11 cellular contexts compared by ENCODE assay signal in the genomic region with DNA sequence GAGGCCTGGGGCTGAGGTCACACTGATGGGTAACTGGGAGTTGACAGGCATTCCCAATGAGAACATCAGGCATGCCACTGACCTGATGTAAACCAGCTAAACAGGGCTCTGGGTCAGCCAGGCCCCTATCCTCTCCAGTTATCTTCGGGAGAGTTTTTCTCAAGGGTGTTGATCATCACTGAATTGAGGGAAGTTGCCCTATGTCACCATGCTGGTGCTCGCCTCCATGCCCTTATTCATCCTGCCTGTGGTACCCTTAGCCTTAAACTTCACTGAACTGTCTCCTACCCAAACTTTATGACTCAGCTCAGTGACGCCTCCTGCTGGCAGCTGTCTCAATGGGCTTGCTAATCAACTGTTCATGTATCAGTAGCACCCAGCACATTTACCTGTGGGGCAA.
DNase-seq lines count a peak whose midpoint lies in the region; ATAC-seq and TF ChIP-seq lines count a peak whose summit lies in the region.
"Had no signal": no experiment of that assay in that cellular context is flagged by ENCODE, and none has a peak within 500 bp of the region (broad histone marks: within the 10 kb centered on the region; RNA-seq: fewer than 3 reads in every experiment).

No MANE protein-coding gene starts in this region.

- TF ChIP-seq CTCF in left ventricle myocardium inferior (IDR thresholded peaks at IDR 0.05; ENCODE audit: borderline replicate concordance) = peak; percentile 47

- H3K36me3 ChIP-seq in left ventricle myocardium inferior = no peaks in the 10 kb centered on the region
- H3K36me3 ChIP-seq: tibial nerve had no signal

- H3K9me3 Mint-ChIP-seq in activated T-cell treated with anti-CD3 and anti-CD28 coated beads, Interleukin-2, amount 50 U/mL, for 24 hours = peaks cover 1% of the 10 kb centered on the region
- no peaks in the 10 kb centered on the region for H3K9me3 Mint-ChIP-seq in stimulated activated effector memory CD8-positive, alpha-beta T cell treated with anti-CD3 and anti-CD28 coated beads, Interleukin-12 subunit alpha, Interleukin-12 subunit beta, amount 100 ng/mL, for 72 hours

- H3K27ac ChIP-seq in left ventricle myocardium inferior (replicated peaks) = no peak overlapping the region
- H3K27ac ChIP-seq: tibial nerve had no signal

- in situ Hi-C loops in SK-MEL-5 (cut with HindIII; ENCODE audit: low pct_unique_long_range_greater_than_20kb, low sequenced_read_pairs) = no loop called here

- no peak overlapping the region for H3K27ac Mint-ChIP-seq in activated T-cell treated with anti-CD3 and anti-CD28 coated beads, Interleukin-2, amount 50 U/mL, for 24 hours
- H3K27ac Mint-ChIP-seq in stimulated activated effector memory CD8-positive, alpha-beta T cell treated with anti-CD3 and anti-CD28 coated beads, Interleukin-12 subunit alpha, Interleukin-12 subunit beta, amount 100 ng/mL, for 72 hours = no peak overlapping the region

- H3K4me3 ChIP-seq in left ventricle myocardium inferior = no peak overlapping the region
- H3K4me3 ChIP-seq: tibial nerve had no signal

- no peaks in the 10 kb centered on the region for H3K36me3 Mint-ChIP-seq in activated T-cell treated with anti-CD3 and anti-CD28 coated beads, Interleukin-2, amount 50 U/mL, for 24 hours (ENCODE audit: low read depth)
- H3K36me3 Mint-ChIP-seq in stimulated activated effector memory CD8-positive, alpha-beta T cell treated with anti-CD3 and anti-CD28 coated beads, Interleukin-12 subunit alpha, Interleukin-12 subunit beta, amount 100 ng/mL, for 72 hours = no peaks in the 10 kb centered on the region

- intact Hi-C loops in left ventricle myocardium inferior (cut with micrococcal nuclease) = no loop called here

- peaks cover 18% of the 10 kb centered on the region for H3K27me3 Mint-ChIP-seq in activated T-cell treated with anti-CD3 and anti-CD28 coated beads, Interleukin-2, amount 50 U/mL, for 24 hours

- H3K4me1 ChIP-seq in left ventricle myocardium inferior = peaks cover 3% of the 10 kb centered on the region
- H3K4me1 ChIP-seq: tibial nerve had no signal

- no peaks in the 10 kb centered on the region for H3K27me3 ChIP-seq in left ventricle myocardium inferior (ENCODE audit: low read depth)
- H3K27me3 ChIP-seq: tibial nerve had no signal

- ATAC-seq in stimulated activated effector memory CD8-positive, alpha-beta T cell treated with anti-CD3 and anti-CD28 coated beads, Interleukin-12 subunit alpha, Interleukin-12 subunit beta, amount 100 ng/mL, for 72 hours = peak; percentile 34
- ATAC-seq in HG02588 (IDR thresholded peaks at IDR 0.05; ENCODE audit: unreplicated experiment) (no peak), HG02884 (IDR thresholded peaks at IDR 0.05; ENCODE audit: unreplicated experiment) (no peak)

- H3K4me3 Mint-ChIP-seq in activated T-cell treated with anti-CD3 and anti-CD28 coated beads, Interleukin-2, amount 50 U/mL, for 24 hours = no peak overlapping the region
- no peak overlapping the region for H3K4me3 Mint-ChIP-seq in stimulated activated effector memory CD8-positive, alpha-beta T cell treated with anti-CD3 and anti-CD28 coated beads, Interleukin-12 subunit alpha, Interleukin-12 subunit beta, amount 100 ng/mL, for 72 hours

- H3K9me3 ChIP-seq in left ventricle myocardium inferior (replicated peaks) = peaks cover 14% of the 10 kb centered on the region

- H3K4me1 Mint-ChIP-seq in activated T-cell treated with anti-CD3 and anti-CD28 coated beads, Interleukin-2, amount 50 U/mL, for 24 hours (ENCODE audit: low read depth) = no peaks in the 10 kb centered on the region
- H3K4me1 Mint-ChIP-seq in stimulated activated effector memory CD8-positive, alpha-beta T cell treated with anti-CD3 and anti-CD28 coated beads, Interleukin-12 subunit alpha, Interleukin-12 subunit beta, amount 100 ng/mL, for 72 hours = no peaks in the 10 kb centered on the region

- peak; percentile 33 for DNase-seq in activated T-cell treated with anti-CD3 and anti-CD28 coated beads, Interleukin-2, amount 50 U/mL, for 24 hours
- no peak for DNase-seq in activated T-cell treated with anti-CD3 and anti-CD28 coated beads for 4 hours
- peak; percentile 66 for DNase-seq in SK-MEL-5 (ENCODE audit: low read depth, low spot score)
- no peak for DNase-seq in left ventricle myocardium inferior
- DNase-seq in stimulated activated effector memory CD8-positive, alpha-beta T cell treated with anti-CD3 and anti-CD28 coated beads, Interleukin-12 subunit alpha, Interleukin-12 subunit beta, amount 100 ng/mL, for 72 hours (ENCODE audit: low spot score in 2 of 2) = peak in 1 of 2 donors; percentile 5
- no peak for DNase-seq in NCI-H2171 treated with DMSO at 0.1 percent for 48 hours (lab: John Stamatoyannopoulos, UW)
- DNase-seq: C1 segment of cervical spinal cord, kidney glomerular epithelial cell had no signal

Comparison
In these comparisons a context has a peak if more than half of its experiments do, and no peak if none do; other contexts are left out.
1. DNase-seq: peak in activated T-cell treated with anti-CD3 and anti-CD28 coated beads, Interleukin-2, amount 50 U/mL, for 24 hours (single experiment) and SK-MEL-5 (single experiment); none in activated T-cell treated with anti-CD3 and anti-CD28 coated beads for 4 hours (single experiment), left ventricle myocardium inferior (single experiment) and NCI-H2171 treated with DMSO at 0.1 percent for 48 hours (single experiment).